Comparison of ENCODE assay signal across 8 cellular contexts in the genomic region with DNA sequence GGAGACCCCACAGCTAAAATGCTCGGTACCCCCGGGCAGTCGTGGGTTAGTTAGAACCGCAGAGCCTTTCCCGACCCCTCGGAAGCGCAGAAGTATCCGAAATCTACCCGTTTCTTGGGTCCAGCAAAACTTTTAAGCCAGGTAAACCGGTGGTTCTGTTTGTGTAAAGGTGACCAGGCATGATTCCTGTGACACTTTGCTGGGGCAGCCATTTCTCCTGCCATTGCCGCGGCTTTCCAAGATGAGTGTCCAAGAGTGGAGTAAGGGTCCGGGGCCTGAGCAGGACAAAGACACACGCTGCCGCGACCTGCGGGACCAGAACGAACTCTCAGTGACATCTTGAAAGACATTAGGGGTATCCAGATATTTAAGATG. TPM values are rescaled to one million over a fixed set of nuclear protein-coding genes. Genes with fewer than 3 reads are reported as not detected.
DNase-seq lines count a peak whose midpoint lies in the region; ATAC-seq, FAIRE-seq and TF ChIP-seq lines count a peak whose summit lies in the region.

No MANE protein-coding gene starts in this region.

- H3K9me3 ChIP-seq in cardiac muscle cell (ENCODE audit: low read depth) (no peaks in the 10 kb centered on the region), HepG2 (ENCODE audit: low read length) (no peaks in the 10 kb centered on the region), upper lobe of left lung (no peaks in the 10 kb centered on the region)

- POLR2A ChIA-PET in HepG2 (lab: Yijun Ruan, JAX), result interaction anchor here (1.1 to 1.5 kb wide), 6 partner anchors 9 to 322 kb away, joined by 3 to 5 read pairs (median 4); partner anchors contain the start of gene SLC30A5

- TF ChIP-seq RAD21 in HepG2 (CRISPR knock-in tag; IDR thresholded peaks at IDR 0.05), result no peak

- DNase-seq in cardiac muscle cell (ENCODE audit: low read depth in 1 of 2, low spot score in 1 of 2), result peak in 1 of 2 donors; percentile 5
- no peak for DNase-seq in left cardiac atrium
- no peak for DNase-seq in astrocyte of the spinal cord (ENCODE audit: low read depth, low spot score)
- peak; percentile 5 for DNase-seq in HepG2 (ENCODE audit: low spot score)
- peak; percentile 36 to 50 for DNase-seq in upper lobe of left lung
- no peak for DNase-seq in NCI-H2081 treated with DMSO at 0.1 percent for 48 hours (lab: John Stamatoyannopoulos, UW)
- DNase-seq in SKM-1 treated with dmso at 0.1 percent for 144 hours (lab: John Stamatoyannopoulos, UW; ENCODE audit: unreplicated experiment), result no peak
- no peak for DNase-seq in activated effector memory CD4-positive, alpha-beta T cell treated with anti-CD3 and anti-CD28 coated beads, Interleukin-2, amount 50 U/mL, for 16 hours

- TSS peak; percentile 62 for BruUV-seq in HepG2 (replicated peaks; lab: Mats Ljungman, UMichigan)

- peak overlapping the region; percentile 48 for H2AFZ ChIP-seq in HepG2 (ENCODE audit: low read length)

- peak overlapping the region; percentile 81 for H3K4me2 ChIP-seq in HepG2 (ENCODE audit: low read depth, low read length)

- CTCF ChIA-PET in HepG2 (lab: Yijun Ruan, JAX; ENCODE audit: low intra/inter-chr PET ratio, low total read pairs), result no interaction called here

- no peak for TF ChIP-seq POLR2A in HepG2 (IDR thresholded peaks at IDR 0.05; ENCODE audit: insufficient read depth in 1 of 2, low read depth in 2 of 2, low read length in 2 of 2)
- no peak for TF ChIP-seq POLR2A in upper lobe of left lung (IDR thresholded peaks at IDR 0.05)

- H3K4me1 ChIP-seq in cardiac muscle cell (ENCODE audit: low read depth) (no peaks in the 10 kb centered on the region), HepG2 (ENCODE audit: insufficient read depth, low read length) (peaks cover 28% of the 10 kb centered on the region), upper lobe of left lung (peaks cover 0 to 18% (median 6%) of the 10 kb centered on the region in 4 donors)

- H3K27me3 ChIP-seq in cardiac muscle cell (peaks cover 17% of the 10 kb centered on the region), HepG2 (ENCODE audit: control insufficient read depth in 1 of 2, insufficient read depth in 2 of 2, low read length in 2 of 2) (no peaks in the 10 kb centered on the region), upper lobe of left lung (no peaks in the 10 kb centered on the region)

- H4K20me1 ChIP-seq in HepG2 (ENCODE audit: insufficient read depth, low read length), result no peaks in the 10 kb centered on the region

- H3K27ac ChIP-seq in cardiac muscle cell (no peak overlapping the region), HepG2 (ENCODE audit: extremely low read length, insufficient read depth, low read length) (peak overlapping the region; percentile 67), upper lobe of left lung (peak overlapping the region; percentile 88 to 92 (median 90))

- H3K79me2 ChIP-seq in HepG2 (ENCODE audit: insufficient read depth, low read length), result peaks cover 9% of the 10 kb centered on the region

- ATAC-seq in left cardiac atrium (no peak), HepG2 (peak; percentile 57), upper lobe of left lung (ENCODE audit: low FRiP score in 2 of 2) (peak in 1 of 2 donors; percentile 28)

- no peak for TF ChIP-seq CTCF in cardiac muscle cell (IDR thresholded peaks at IDR 0.05; ENCODE audit: low read depth, low read length)
- TF ChIP-seq CTCF in astrocyte of the spinal cord (IDR thresholded peaks at IDR 0.05; ENCODE audit: low read depth, low read length), result no peak
- no peak for TF ChIP-seq CTCF in HepG2 (CRISPR knock-in tag; IDR thresholded peaks at IDR 0.05)
- TF ChIP-seq CTCF in upper lobe of left lung (IDR thresholded peaks at IDR 0.05), result no peak

- peak; percentile 30 for FAIRE-seq in HepG2 (lab: Jason Lieb, UNC)

- H3K4me3 ChIP-seq in cardiac muscle cell (peak overlapping the region; percentile 43), astrocyte of the spinal cord (ENCODE audit: low read depth, low read length) (peak overlapping the region; percentile 51), HepG2 (replicated peaks in 1 of 3; ENCODE audit: insufficient read depth in 1 of 3, low read depth in 2 of 3, low read length in 3 of 3) (peak overlapping the region; percentile 79 to 97 (median 92)), upper lobe of left lung (peak overlapping the region; percentile 52 to 80 (median 77))

- intact Hi-C loops in left cardiac atrium (cut with DNase I), result no loop called here
- intact Hi-C loops in HepG2 (cut with micrococcal nuclease; ENCODE audit: unreplicated experiment), result loop anchor here (1.0 to 2.0 kb wide), 2 partner anchors 37 to 77 kb away; partner anchors contain the start of gene OCLN

- H3K36me3 ChIP-seq in cardiac muscle cell (peaks cover 5% of the 10 kb centered on the region), HepG2 (replicated peaks in 1 of 2; ENCODE audit: control insufficient read depth in 1 of 2, insufficient read depth in 2 of 2, low read length in 2 of 2) (peaks cover 6 to 21% of the 10 kb centered on the region in 2 experiments; a peak in 4 of 5 replicates), upper lobe of left lung (peaks cover 0 to 34% (median 6%) of the 10 kb centered on the region in 4 donors)

- peak overlapping the region; percentile 80 for H3K9ac ChIP-seq in HepG2 (ENCODE audit: insufficient read depth, low read depth, low read length)

- TF ChIP-seq EP300 in HepG2 (IDR thresholded peaks at IDR 0.05; ENCODE audit: low read depth in 2 of 2, low read length in 2 of 2), result no peak
- TF ChIP-seq EP300 in HepG2 (CRISPR knock-in tag; IDR thresholded peaks at IDR 0.05; ENCODE audit: borderline replicate concordance), result no peak
- TF ChIP-seq EP300 in upper lobe of left lung (IDR thresholded peaks at IDR 0.05), result no peak

- in situ Hi-C loops in astrocyte of the spinal cord (cut with HindIII; ENCODE audit: low sequenced_read_pairs) (no loop called here), HepG2 (cut with HindIII; ENCODE audit: extremely low pct_ligation_motif_present, low pct_unique_long_range_greater_than_20kb) (no loop called here)

- 8% methylated on average over 9 of the region's 18 CpGs for WGBS in HepG2 (ENCODE audit: low lambda C conversion rate)
- 40 to 49% methylated on average over 10 to 17 of the region's 18 CpGs for WGBS in upper lobe of left lung, 2 donors

RNA-seq across cellular contexts. Expression of gene MARVELD2, which starts 0.7 kb away (rescaled TPM):
- total RNA-seq in cardiac muscle cell (3.7 and 4.9 TPM in 2 replicates), left cardiac atrium (1 to 10 TPM; 2.0 to 2.2 TPM), HepG2 (2016; rRNA removed; fragmentation: Illumina TruSeq; extraction: Trizol) (13.0 and 15.4 TPM in 2 replicates), upper lobe of left lung (10 to 100 TPM; 12.5 to 37.2 (median 25.7) TPM)
- polyA plus RNA-seq in cardiac muscle cell (4.9 TPM in 2 replicates), HepG2 (2011; rRNA removed) (10.7 and 11.1 TPM in 2 replicates)
- total RNA-seq in HepG2 (2016; cell fraction: cytosol; rRNA removed; fragmentation: Illumina TruSeq; extraction: Trizol; ENCODE audit: low read depth), result 7.1 and 7.3 TPM in 2 replicates
- 12.0 and 14.4 TPM in 2 replicates for total RNA-seq in HepG2 (2016; cell fraction: insoluble cytoplasmic fraction; rRNA removed; fragmentation: Illumina TruSeq; extraction: Trizol)
- 8.1 and 9.4 TPM in 2 replicates for total RNA-seq in HepG2 (2016; cell fraction: membrane; rRNA removed; fragmentation: Illumina TruSeq; extraction: Trizol)
- total RNA-seq in HepG2 (2016; cell fraction: nucleus; rRNA removed; fragmentation: Illumina TruSeq; extraction: Trizol), result 14.4 and 14.8 TPM in 2 replicates
- 8.3 and 11.7 TPM in 2 replicates for polyA plus RNA-seq in HepG2 (2011; cell fraction: cytosol; rRNA removed)
- 3.0 and 4.0 TPM in 2 replicates for polyA plus RNA-seq in HepG2 (2011; cell fraction: nucleus; rRNA removed)
- 6.6 and 7.6 TPM in 2 replicates for polyA plus RNA-seq in HepG2 (2012)
- polyA plus RNA-seq in HepG2 (2016; cell fraction: cytosol; fragmentation: Illumina TruSeq; extraction: Trizol; ENCODE audit: low read depth), result 1.1 TPM in 2 replicates
- polyA plus RNA-seq in HepG2 (2016; cell fraction: insoluble cytoplasmic fraction; fragmentation: Illumina TruSeq; extraction: Trizol; ENCODE audit: low read depth), result 7.6 and 8.3 TPM in 2 replicates
- polyA plus RNA-seq in HepG2 (2016; cell fraction: membrane; fragmentation: Illumina TruSeq; extraction: Trizol; ENCODE audit: low read depth), result 2.7 and 3.0 TPM in 2 replicates
- 11.7 and 12.6 TPM in 2 replicates for polyA plus RNA-seq in HepG2 (2016; cell fraction: nucleus; fragmentation: Illumina TruSeq; extraction: Trizol; ENCODE audit: insufficient read depth, low read depth)
- polyA minus RNA-seq in HepG2 (2011; rRNA and poly(A)+ RNA removed; ENCODE audit: low replicate concordance), result 20.4 and 23.3 TPM in 2 replicates
- 15.7 and 20.1 TPM in 2 replicates for polyA minus RNA-seq in HepG2 (2011; cell fraction: cytosol; rRNA and poly(A)+ RNA removed)
- 12.5 and 18.4 TPM in 2 replicates for polyA minus RNA-seq in HepG2 (2011; cell fraction: nucleus; rRNA and poly(A)+ RNA removed)

RNA-seq across cellular contexts. Expression of gene RAD17, which starts 46.0 kb away (rescaled TPM):
- total RNA-seq in cardiac muscle cell (18.8 and 26.0 TPM in 2 replicates), left cardiac atrium (10 to 100 TPM; 15.0 to 17.4 TPM), HepG2 (2016; rRNA removed; fragmentation: Illumina TruSeq; extraction: Trizol) (25.9 and 29.8 TPM in 2 replicates), upper lobe of left lung (10 to 100 TPM; 15.2 to 27.2 (median 17.9) TPM)
- polyA plus RNA-seq in cardiac muscle cell (29.0 and 34.1 TPM in 2 replicates), HepG2 (2011; rRNA removed) (23.7 and 24.0 TPM in 2 replicates)
- total RNA-seq in HepG2 (2016; cell fraction: cytosol; rRNA removed; fragmentation: Illumina TruSeq; extraction: Trizol; ENCODE audit: low read depth), result 9.4 and 11.1 TPM in 2 replicates
- total RNA-seq in HepG2 (2016; cell fraction: insoluble cytoplasmic fraction; rRNA removed; fragmentation: Illumina TruSeq; extraction: Trizol), result 25.6 and 26.4 TPM in 2 replicates
- total RNA-seq in HepG2 (2016; cell fraction: membrane; rRNA removed; fragmentation: Illumina TruSeq; extraction: Trizol), result 23.9 and 26.0 TPM in 2 replicates
- 27.9 and 35.1 TPM in 2 replicates for total RNA-seq in HepG2 (2016; cell fraction: nucleus; rRNA removed; fragmentation: Illumina TruSeq; extraction: Trizol)
- 8.5 and 9.4 TPM in 2 replicates for polyA plus RNA-seq in HepG2 (2011; cell fraction: cytosol; rRNA removed)
- 22.9 and 25.3 TPM in 2 replicates for polyA plus RNA-seq in HepG2 (2011; cell fraction: nucleus; rRNA removed)
- 15.5 and 20.1 TPM in 2 replicates for polyA plus RNA-seq in HepG2 (2012)
- 4.9 and 6.9 TPM in 2 replicates for polyA plus RNA-seq in HepG2 (2016; cell fraction: cytosol; fragmentation: Illumina TruSeq; extraction: Trizol; ENCODE audit: low read depth)
- polyA plus RNA-seq in HepG2 (2016; cell fraction: insoluble cytoplasmic fraction; fragmentation: Illumina TruSeq; extraction: Trizol; ENCODE audit: low read depth), result 25.8 and 28.2 TPM in 2 replicates
- polyA plus RNA-seq in HepG2 (2016; cell fraction: membrane; fragmentation: Illumina TruSeq; extraction: Trizol; ENCODE audit: low read depth), result 14.6 and 15.5 TPM in 2 replicates
- 41.9 and 44.3 TPM in 2 replicates for polyA plus RNA-seq in HepG2 (2016; cell fraction: nucleus; fragmentation: Illumina TruSeq; extraction: Trizol; ENCODE audit: insufficient read depth, low read depth)
- 34.2 and 35.8 TPM in 2 replicates for polyA minus RNA-seq in HepG2 (2011; rRNA and poly(A)+ RNA removed; ENCODE audit: low replicate concordance)
- 9.0 and 12.0 TPM in 2 replicates for polyA minus RNA-seq in HepG2 (2011; cell fraction: cytosol; rRNA and poly(A)+ RNA removed)
- polyA minus RNA-seq in HepG2 (2011; cell fraction: nucleus; rRNA and poly(A)+ RNA removed), result 56.1 and 59.7 TPM in 2 replicates

RNA-seq across cellular contexts. Expression of gene AK6, which starts 46.3 kb away (rescaled TPM):
- 13.4 and 22.5 TPM in 2 replicates for total RNA-seq in cardiac muscle cell
- 69.7 and 70.6 TPM in 2 replicates for polyA plus RNA-seq in cardiac muscle cell
- total RNA-seq in left cardiac atrium, result 10 to 100 TPM; 34.4 to 36.1 TPM
- total RNA-seq in HepG2 (2016; rRNA removed; fragmentation: Illumina TruSeq; extraction: Trizol), result 77.2 and 123 TPM in 2 replicates
- total RNA-seq in HepG2 (2016; cell fraction: cytosol; rRNA removed; fragmentation: Illumina TruSeq; extraction: Trizol; ENCODE audit: low read depth), result 19.9 and 26.6 TPM in 2 replicates
- total RNA-seq in HepG2 (2016; cell fraction: insoluble cytoplasmic fraction; rRNA removed; fragmentation: Illumina TruSeq; extraction: Trizol), result 86.9 and 113 TPM in 2 replicates
- total RNA-seq in HepG2 (2016; cell fraction: membrane; rRNA removed; fragmentation: Illumina TruSeq; extraction: Trizol), result 29.6 and 39.6 TPM in 2 replicates
- 30.1 and 40.3 TPM in 2 replicates for total RNA-seq in HepG2 (2016; cell fraction: nucleus; rRNA removed; fragmentation: Illumina TruSeq; extraction: Trizol)
- 23.9 and 31.1 TPM in 2 replicates for polyA plus RNA-seq in HepG2 (2011; rRNA removed)
- polyA plus RNA-seq in HepG2 (2011; cell fraction: cytosol; rRNA removed), result 7.2 and 13.4 TPM in 2 replicates
- polyA plus RNA-seq in HepG2 (2011; cell fraction: nucleus; rRNA removed), result 5.2 and 7.5 TPM in 2 replicates
- 58.7 and 68.0 TPM in 2 replicates for polyA plus RNA-seq in HepG2 (2012)
- 27.2 and 28.8 TPM in 2 replicates for polyA plus RNA-seq in HepG2 (2016; cell fraction: cytosol; fragmentation: Illumina TruSeq; extraction: Trizol; ENCODE audit: low read depth)
- 115 and 135 TPM in 2 replicates for polyA plus RNA-seq in HepG2 (2016; cell fraction: insoluble cytoplasmic fraction; fragmentation: Illumina TruSeq; extraction: Trizol; ENCODE audit: low read depth)
- polyA plus RNA-seq in HepG2 (2016; cell fraction: membrane; fragmentation: Illumina TruSeq; extraction: Trizol; ENCODE audit: low read depth), result 30.4 and 34.6 TPM in 2 replicates
- 58.3 and 67.4 TPM in 2 replicates for polyA plus RNA-seq in HepG2 (2016; cell fraction: nucleus; fragmentation: Illumina TruSeq; extraction: Trizol; ENCODE audit: insufficient read depth, low read depth)
- 1.1 and 3.2 TPM in 2 replicates for polyA minus RNA-seq in HepG2 (2011; rRNA and poly(A)+ RNA removed; ENCODE audit: low replicate concordance)
- polyA minus RNA-seq in HepG2 (2011; cell fraction: cytosol; rRNA and poly(A)+ RNA removed), result 8.1 and 9.9 TPM in 2 replicates
- polyA minus RNA-seq in HepG2 (2011; cell fraction: nucleus; rRNA and poly(A)+ RNA removed), result 8.4 and 11.6 TPM in 2 replicates
- 10 to 100 TPM in 4 of 6 donors, 1 to 10 TPM in 2; 7.2 to 31.8 (median 18.2) TPM for total RNA-seq in upper lobe of left lung

RNA-seq across cellular contexts. Expression of gene TAF9, which starts 46.3 kb away (rescaled TPM):
- total RNA-seq in cardiac muscle cell (65.6 and 80.4 TPM in 2 replicates), left cardiac atrium (10 to 100 TPM; 31.2 to 42.1 TPM), HepG2 (2016; rRNA removed; fragmentation: Illumina TruSeq; extraction: Trizol) (113 and 158 TPM in 2 replicates), upper lobe of left lung (10 to 100 TPM; 25.9 to 59.7 (median 38.2) TPM)
- polyA plus RNA-seq in cardiac muscle cell (104 and 110 TPM in 2 replicates), HepG2 (2011; rRNA removed) (163 and 218 TPM in 2 replicates)
- 89.1 and 123 TPM in 2 replicates for total RNA-seq in HepG2 (2016; cell fraction: cytosol; rRNA removed; fragmentation: Illumina TruSeq; extraction: Trizol; ENCODE audit: low read depth)
- 117 and 158 TPM in 2 replicates for total RNA-seq in HepG2 (2016; cell fraction: insoluble cytoplasmic fraction; rRNA removed; fragmentation: Illumina TruSeq; extraction: Trizol)
- total RNA-seq in HepG2 (2016; cell fraction: membrane; rRNA removed; fragmentation: Illumina TruSeq; extraction: Trizol), result 138 and 162 TPM in 2 replicates
- 53.5 and 61.0 TPM in 2 replicates for total RNA-seq in HepG2 (2016; cell fraction: nucleus; rRNA removed; fragmentation: Illumina TruSeq; extraction: Trizol)
- 120 and 161 TPM in 2 replicates for polyA plus RNA-seq in HepG2 (2011; cell fraction: cytosol; rRNA removed)
- 61.6 and 88.4 TPM in 2 replicates for polyA plus RNA-seq in HepG2 (2011; cell fraction: nucleus; rRNA removed)
- polyA plus RNA-seq in HepG2 (2012), result 126 and 134 TPM in 2 replicates
- polyA plus RNA-seq in HepG2 (2016; cell fraction: cytosol; fragmentation: Illumina TruSeq; extraction: Trizol; ENCODE audit: low read depth), result 140 and 201 TPM in 2 replicates
- 215 and 221 TPM in 2 replicates for polyA plus RNA-seq in HepG2 (2016; cell fraction: insoluble cytoplasmic fraction; fragmentation: Illumina TruSeq; extraction: Trizol; ENCODE audit: low read depth)
- 169 and 209 TPM in 2 replicates for polyA plus RNA-seq in HepG2 (2016; cell fraction: membrane; fragmentation: Illumina TruSeq; extraction: Trizol; ENCODE audit: low read depth)
- 106 and 107 TPM in 2 replicates for polyA plus RNA-seq in HepG2 (2016; cell fraction: nucleus; fragmentation: Illumina TruSeq; extraction: Trizol; ENCODE audit: insufficient read depth, low read depth)
- polyA minus RNA-seq in HepG2 (2011; rRNA and poly(A)+ RNA removed; ENCODE audit: low replicate concordance), result 35.6 and 91.9 TPM in 2 replicates
- polyA minus RNA-seq in HepG2 (2011; cell fraction: cytosol; rRNA and poly(A)+ RNA removed), result 50.7 and 61.5 TPM in 2 replicates
- polyA minus RNA-seq in HepG2 (2011; cell fraction: nucleus; rRNA and poly(A)+ RNA removed), result 67.7 and 76.2 TPM in 2 replicates

Comparison
In these comparisons a context has a peak if more than half of its experiments do, and no peak if none do; other contexts are left out.
1. DNase-seq: peak in HepG2 (single experiment) and upper lobe of left lung (2 of 2); none in left cardiac atrium (single experiment), astrocyte of the spinal cord (single experiment), NCI-H2081 treated with DMSO at 0.1 percent for 48 hours (single experiment), SKM-1 treated with dmso at 0.1 percent for 144 hours (single experiment) and activated effector memory CD4-positive, alpha-beta T cell treated with anti-CD3 and anti-CD28 coated beads, Interleukin-2, amount 50 U/mL, for 16 hours (single experiment).
2. Peak in every context shown above with its lines, with median percentiles within 50 percentile points of each other: H3K4me3 ChIP-seq.